Comparison of ENCODE assay signal across 1 cellular context in the genomic region with DNA sequence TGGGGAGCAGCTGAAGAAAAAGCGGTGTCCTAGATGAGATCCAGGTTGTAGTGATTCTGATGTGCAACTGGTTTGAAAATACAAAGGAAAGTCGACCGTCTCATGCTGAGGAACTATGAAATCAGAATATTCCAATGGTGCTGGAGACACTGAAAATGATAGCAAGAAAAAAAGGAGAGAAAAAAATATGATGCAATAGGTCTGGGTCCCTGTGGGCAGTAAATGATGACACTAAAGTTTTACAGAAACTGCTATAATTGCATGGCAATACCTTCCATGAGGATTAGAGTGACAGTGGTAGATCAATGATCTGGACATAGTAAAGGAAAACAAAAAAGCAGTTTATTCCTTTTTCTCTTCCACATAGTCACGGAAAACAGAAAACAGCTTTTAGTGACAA.
TF ChIP-seq lines count a peak whose summit lies in the region.

No MANE protein-coding gene starts in this region.

TF ChIP-seq in IMR-90, 13 proteins besides CTCF, POLR2A, EP300 and RAD21:
- TF ChIP-seq FOS (IDR thresholded peaks at IDR 0.05; ENCODE audit: low read depth, low read length) (no peak), CEBPB (IDR thresholded peaks at IDR 0.05; ENCODE audit: low read depth, low read length) (peak; percentile 85)
